ENCODE assay signal across 16 cellular contexts in the genomic region with DNA sequence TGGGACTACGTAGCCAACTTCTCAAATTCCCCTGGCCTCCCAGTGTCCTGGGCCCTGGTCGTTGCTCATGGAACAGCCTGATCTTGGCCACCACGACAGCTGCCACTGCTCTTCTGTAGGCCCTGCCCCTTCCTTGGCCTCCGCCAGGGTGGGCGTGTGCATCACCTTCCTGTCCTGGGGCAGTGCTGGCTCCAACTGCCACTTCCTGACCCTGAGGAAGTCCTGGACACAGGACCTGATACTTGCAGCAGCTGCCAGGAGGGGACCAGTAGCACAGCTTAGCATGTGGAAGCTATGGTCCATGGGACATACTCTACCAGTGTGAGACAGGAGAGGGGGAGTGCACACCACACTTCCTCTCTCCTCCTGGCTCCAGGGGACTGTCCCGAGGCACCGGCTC.
"Had no signal": no experiment of that assay in that cellular context is flagged by ENCODE, and none has a peak within 500 bp of the region (broad histone marks: within the 10 kb centered on the region; RNA-seq: fewer than 3 reads in every experiment).

No MANE protein-coding gene starts in this region.

- H3K4me1 ChIP-seq: foreskin keratinocyte, lower lobe of right lung, stomach, testis had no signal

- H3K36me3 ChIP-seq: heart right ventricle, lower lobe of right lung, stomach had no signal

- H3K4me3 ChIP-seq: heart right ventricle, lower lobe of right lung, smooth muscle cell, stomach, testis had no signal

- H3K9me3 ChIP-seq: testis had no signal

- DNase-seq: activated CD4-positive, alpha-beta T cell treated with anti-CD3 and anti-CD28 coated beads for 1 hour; activated CD4-positive, alpha-beta T cell treated with anti-CD3 and anti-CD28 coated beads, Interleukin-2, amount 50 U/mL, for 4 hours; activated naive CD4-positive, alpha-beta T cell treated with Interleukin-2 at 50 U/mL for 16 hours; anterior cingulate cortex; effector memory CD4-positive, alpha-beta T cell; foreskin keratinocyte; heart right ventricle; left cardiac atrium; lower lobe of right lung; naive thymus-derived CD8-positive, alpha-beta T cell; stomach; testis had no signal

- H3K27ac ChIP-seq: foreskin keratinocyte, heart right ventricle, lower lobe of right lung, stomach, testis had no signal

- ATAC-seq: activated T-helper 17 cell treated with anti-CD3 and anti-CD28 coated beads, Interleukin-2, amount 50 U/mL, for 72 hours; foreskin keratinocyte; naive thymus-derived CD8-positive, alpha-beta T cell had no signal

- H3K4me3 Mint-ChIP-seq: activated T-helper 17 cell treated with anti-CD3 and anti-CD28 coated beads, Interleukin-2, amount 50 U/mL, for 72 hours; dendritic cell treated with granulocyte-macrophage colony-stimulating factor and Interleukin-4, amounts not matched to agents 40 ng/mL and 50 ng/mL, for 4 days; naive thymus-derived CD8-positive, alpha-beta T cell; T-helper 2 cell treated with Interferon-gamma antibody and Interleukin-4, amounts not matched to agents 5 μg/mL and 100 μg/mL, for 36 hours had no signal

- H3K27me3 ChIP-seq: foreskin keratinocyte, heart right ventricle, stomach, testis had no signal

- H3K27ac Mint-ChIP-seq: activated T-helper 17 cell treated with anti-CD3 and anti-CD28 coated beads, Interleukin-2, amount 50 U/mL, for 72 hours; dendritic cell treated with granulocyte-macrophage colony-stimulating factor and Interleukin-4, amounts not matched to agents 40 ng/mL and 50 ng/mL, for 4 days; T-helper 2 cell treated with Interferon-gamma antibody and Interleukin-4, amounts not matched to agents 5 μg/mL and 100 μg/mL, for 36 hours had no signal

- H3K27me3 Mint-ChIP-seq: dendritic cell treated with granulocyte-macrophage colony-stimulating factor and Interleukin-4, amounts not matched to agents 40 ng/mL and 50 ng/mL, for 4 days had no signal

- H3K4me1 Mint-ChIP-seq: activated T-helper 17 cell treated with anti-CD3 and anti-CD28 coated beads, Interleukin-2, amount 50 U/mL, for 72 hours; naive thymus-derived CD8-positive, alpha-beta T cell had no signal
